ENCODE assay signal across 22 cellular contexts in genomic region chr17:49510059-49510719, GRCh38. TPM values are rescaled to one million over a fixed set of nuclear protein-coding genes. Genes with fewer than 3 reads are reported as not detected.
"Had no signal": no experiment of that assay in that cellular context is flagged by ENCODE, and none has a peak within 500 bp of the region (broad histone marks: within the 10 kb centered on the region; RNA-seq: fewer than 3 reads in every experiment).

No MANE protein-coding gene starts in this region.

- H3K27me3 ChIP-seq: right lobe of liver, tibial nerve had no signal

- H3K9me3 Mint-ChIP-seq: activated naive CD8-positive, alpha-beta T cell treated with anti-CD3 and anti-CD28 coated beads for 36 hours; activated T-cell treated with anti-CD3 and anti-CD28 coated beads, Interleukin-2, amount 50 U/mL, for 4 hours; activated T-helper 2 cell treated with anti-CD3 and anti-CD28 coated beads, Interferon-gamma antibody, Interleukin-2, Interleukin-4, amounts not matched to agents 10 μg/mL and 5 μg/mL and 100 μg/mL, durations not matched to agents 14 hours and 24 hours and 36 hours; central memory CD8-positive, alpha-beta T cell; nephron progenitor cell; stimulated activated memory B cell treated with anti-CD40 and anti-IgM and Interleukin-4, amounts not matched to agents 10 μg/mL and 1 μg/mL and 100 μg/mL, for 72 hours had no signal

- H3K36me3 Mint-ChIP-seq: activated naive CD8-positive, alpha-beta T cell treated with anti-CD3 and anti-CD28 coated beads for 36 hours; stimulated activated memory B cell treated with anti-CD40 and anti-IgM and Interleukin-4, amounts not matched to agents 10 μg/mL and 1 μg/mL and 100 μg/mL, for 72 hours had no signal

- FAIRE-seq: astrocyte, colon, small intestine, TTC549 had no signal

- H3K4me3 ChIP-seq: right lobe of liver, stomach, suprapubic skin, tibial nerve had no signal

- H3K4me1 Mint-ChIP-seq: central memory CD8-positive, alpha-beta T cell had no signal

- H3K9me3 ChIP-seq: right lobe of liver, stomach, suprapubic skin, tibial nerve had no signal

- DNase-seq: activated CD4-positive, alpha-beta T cell treated with anti-CD3 and anti-CD28 coated beads for 1 hour; activated naive CD4-positive, alpha-beta T cell; activated naive CD8-positive, alpha-beta T cell treated with anti-CD3 and anti-CD28 coated beads for 36 hours; activated T-cell treated with anti-CD3 and anti-CD28 coated beads, Interleukin-2, amount 50 U/mL, for 4 hours; effector memory CD4-positive, alpha-beta T cell; foreskin melanocyte; left ventricle myocardium superior; midbrain; nephron progenitor cell; right lobe of liver; small intestine; stomach had no signal

- H3K27ac Mint-ChIP-seq: activated naive CD8-positive, alpha-beta T cell treated with anti-CD3 and anti-CD28 coated beads for 36 hours; activated T-helper 2 cell treated with anti-CD3 and anti-CD28 coated beads, Interferon-gamma antibody, Interleukin-2, Interleukin-4, amounts not matched to agents 10 μg/mL and 5 μg/mL and 100 μg/mL, durations not matched to agents 14 hours and 24 hours and 36 hours; nephron progenitor cell; stimulated activated memory B cell treated with anti-CD40 and anti-IgM and Interleukin-4, amounts not matched to agents 10 μg/mL and 1 μg/mL and 100 μg/mL, for 72 hours had no signal

- ATAC-seq: activated T-cell treated with anti-CD3 and anti-CD28 coated beads, Interleukin-2, amount 50 U/mL, for 4 hours; esophagus mucosa; left ventricle myocardium superior; right lobe of liver; stimulated activated memory B cell treated with anti-CD40 and anti-IgM and Interleukin-4, amounts not matched to agents 10 μg/mL and 1 μg/mL and 100 μg/mL, for 72 hours had no signal

- H3K27ac ChIP-seq: right lobe of liver, stomach, suprapubic skin had no signal

- H3K4me3 Mint-ChIP-seq: activated naive CD8-positive, alpha-beta T cell treated with anti-CD3 and anti-CD28 coated beads for 36 hours; activated T-cell treated with anti-CD3 and anti-CD28 coated beads, Interleukin-2, amount 50 U/mL, for 4 hours; central memory CD8-positive, alpha-beta T cell; nephron progenitor cell; stimulated activated memory B cell treated with anti-CD40 and anti-IgM and Interleukin-4, amounts not matched to agents 10 μg/mL and 1 μg/mL and 100 μg/mL, for 72 hours had no signal

- H3K36me3 ChIP-seq: right lobe of liver, stomach, suprapubic skin had no signal

RNA-seq across cellular contexts. Expression of gene NGFR, which starts 15.1 kb away (rescaled TPM):
- total RNA-seq: dermis microvascular lymphatic vessel endothelial cell had no signal
